ENCODE assay signal across 7 cellular contexts in the genomic region with DNA sequence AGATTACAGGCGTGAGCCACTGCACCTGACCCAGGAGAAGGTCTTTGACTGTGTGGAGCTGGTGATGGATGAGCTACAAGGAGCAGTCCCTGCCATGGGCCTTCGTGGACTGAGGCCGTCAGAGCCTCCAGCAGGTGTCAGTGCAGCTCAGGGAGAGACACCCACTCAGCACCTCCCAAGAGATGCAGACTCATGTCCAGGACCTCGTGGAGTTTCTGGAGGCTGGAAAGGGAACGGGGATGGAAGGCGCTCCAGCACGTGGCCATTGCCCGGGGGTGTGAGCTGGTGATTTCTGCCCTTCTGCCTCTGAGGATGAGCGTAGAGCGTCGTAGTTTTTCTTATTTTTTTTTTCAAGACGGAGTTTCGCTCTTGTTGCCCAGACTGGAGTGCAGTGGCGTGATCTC. TPM values are rescaled to one million over a fixed set of nuclear protein-coding genes. Genes with fewer than 3 reads are reported as not detected.
A peak's percentile ranks its signal among the peaks of the same experiment; 100 is the strongest.
DNase-seq lines count a peak whose midpoint lies in the region; ATAC-seq, FAIRE-seq and TF ChIP-seq lines count a peak whose summit lies in the region.
"Had no signal": no experiment of that assay in that cellular context is flagged by ENCODE, and none has a peak within 500 bp of the region (broad histone marks: within the 10 kb centered on the region; RNA-seq: fewer than 3 reads in every experiment).

No MANE protein-coding gene starts in this region.

- H4K8ac ChIP-seq in mesenchymal stem cell (ENCODE audit: low read length), result no peak overlapping the region

- H2BK120ac ChIP-seq in mesenchymal stem cell (ENCODE audit: low read depth, low read length), result no peak overlapping the region

- H3K9me3 Mint-ChIP-seq in activated CD8-positive, alpha-beta T cell treated with anti-CD3 and anti-CD28 coated beads for 36 hours, result no peaks in the 10 kb centered on the region

- H3K23ac ChIP-seq in mesenchymal stem cell (ENCODE audit: low read length in 2 of 2), result no peak overlapping the region

- peaks cover 6% of the 10 kb centered on the region for H3K27me3 Mint-ChIP-seq in activated CD8-positive, alpha-beta T cell treated with anti-CD3 and anti-CD28 coated beads for 36 hours

- H3K27me3 ChIP-seq in BE2C, result no peaks in the 10 kb centered on the region
- peaks cover 0 to 18% of the 10 kb centered on the region in 2 experiments for H3K27me3 ChIP-seq in mesenchymal stem cell (ENCODE audit: control insufficient read depth in 1 of 2, insufficient read depth in 1 of 2, low read length in 2 of 2)

- no peaks in the 10 kb centered on the region for H3K4me1 Mint-ChIP-seq in activated CD8-positive, alpha-beta T cell treated with anti-CD3 and anti-CD28 coated beads for 36 hours (ENCODE audit: low read depth)

- H3K4me1 ChIP-seq in BE2C, result no peaks in the 10 kb centered on the region
- H3K4me1 ChIP-seq in mesenchymal stem cell (ENCODE audit: control insufficient read depth, insufficient read depth, low read depth, low read length), result peaks cover 5% of the 10 kb centered on the region

- H3K27ac ChIP-seq in mesenchymal stem cell (ENCODE audit: low read length, poor library complexity, severe bottlenecking), result no peak overlapping the region

- H3K36me3 Mint-ChIP-seq in activated CD8-positive, alpha-beta T cell treated with anti-CD3 and anti-CD28 coated beads for 36 hours (ENCODE audit: low read depth), result no peaks in the 10 kb centered on the region

- intact Hi-C loops in activated CD8-positive, alpha-beta T cell treated with anti-CD3 and anti-CD28 coated beads for 36 hours (cut with micrococcal nuclease), result no loop called here

- H2AFZ ChIP-seq in mesenchymal stem cell (ENCODE audit: low read depth, low read length), result no peak overlapping the region

- H3K4me3 ChIP-seq in BE2C (ENCODE audit: low read depth, low read length) (no peak overlapping the region), mesenchymal stem cell (ENCODE audit: insufficient read depth in 1 of 2, low read depth in 1 of 2, low read length in 2 of 2) (no peak overlapping the region)

- no peak overlapping the region for H4K91ac ChIP-seq in mesenchymal stem cell (ENCODE audit: low read length)

- no peak overlapping the region for H3K4me2 ChIP-seq in mesenchymal stem cell (ENCODE audit: low read length, poor library complexity, severe bottlenecking)

- H3K4ac ChIP-seq in mesenchymal stem cell (ENCODE audit: low read depth in 1 of 2, low read length in 2 of 2), result no peak overlapping the region

- H3K9me3 ChIP-seq in BE2C, result no peaks in the 10 kb centered on the region
- no peaks in the 10 kb centered on the region for H3K9me3 ChIP-seq in mesenchymal stem cell (ENCODE audit: control insufficient read depth, low read length)

- peak; percentile 77 for DNase-seq in BE2C
- DNase-seq in HTR-8/SVneo (ENCODE audit: insufficient read length, low spot score), result peak; percentile 72
- peak; percentile 53 for DNase-seq in activated CD8-positive, alpha-beta T cell treated with anti-CD3 and anti-CD28 coated beads for 36 hours
- DNase-seq in mesenchymal stem cell, result peak; percentile 74

- H2BK12ac ChIP-seq in mesenchymal stem cell (ENCODE audit: low read length in 2 of 2), result no peak overlapping the region

- FAIRE-seq in HTR-8/SVneo (lab: Jason Lieb, UNC), result no peak

- H3K4me3 Mint-ChIP-seq in activated CD8-positive, alpha-beta T cell treated with anti-CD3 and anti-CD28 coated beads for 36 hours, result no peak overlapping the region

- CTCF ChIA-PET in activated CD8-positive, alpha-beta T cell treated with anti-CD3 and anti-CD28 coated beads for 36 hours (lab: Charles Lee), result interaction anchor here (0.6 to 1.8 kb wide), 17 partner anchors 14 to 254 kb away, joined by 3 to 8 read pairs (median 3); a partner anchor contains a TSS

- no peak overlapping the region for H2BK15ac ChIP-seq in mesenchymal stem cell (ENCODE audit: low read depth, poor library complexity, severe bottlenecking)

- peaks cover 3% of the 10 kb centered on the region for H3K79me1 ChIP-seq in mesenchymal stem cell (replicated peaks; ENCODE audit: low read length, poor library complexity, severe bottlenecking)

- no peaks in the 10 kb centered on the region for H3K36me3 ChIP-seq in BE2C
- H3K36me3 ChIP-seq in mesenchymal stem cell (ENCODE audit: control insufficient read depth in 1 of 2, insufficient read depth in 2 of 2, low read depth in 1 of 2, low read length in 2 of 2), result peaks cover 0 to 6% of the 10 kb centered on the region in 2 experiments

- ATAC-seq in activated CD8-positive, alpha-beta T cell treated with anti-CD3 and anti-CD28 coated beads for 36 hours, result peak; percentile 71
- no peak for ATAC-seq in GM21529 (IDR thresholded peaks at IDR 0.05; ENCODE audit: unreplicated experiment)
- ATAC-seq in GM19452 (IDR thresholded peaks at IDR 0.05; ENCODE audit: unreplicated experiment), result no peak

- H2BK5ac ChIP-seq in mesenchymal stem cell (ENCODE audit: low read depth, low read length, poor library complexity, severe bottlenecking), result no peak overlapping the region

- POLR2A ChIA-PET in activated CD8-positive, alpha-beta T cell treated with anti-CD3 and anti-CD28 coated beads for 36 hours (lab: Charles Lee), result interaction anchor here (0.8 to 1.4 kb wide), 3 partner anchors 10 to 30 kb away, joined by 3 to 4 read pairs (median 3); a partner anchor contains a TSS

- 60% methylated on average over 14 of the region's 14 CpGs for WGBS in mesenchymal stem cell

- TF ChIP-seq CTCF in BE2C (IDR thresholded peaks at IDR 0.05; ENCODE audit: low read depth, low read length), result peak; percentile 79
- TF ChIP-seq CTCF in activated CD8-positive, alpha-beta T cell treated with anti-CD3 and anti-CD28 coated beads for 36 hours (IDR thresholded peaks at IDR 0.05), result no peak

- no peak overlapping the region for H3K27ac Mint-ChIP-seq in activated CD8-positive, alpha-beta T cell treated with anti-CD3 and anti-CD28 coated beads for 36 hours

- H2AK5ac ChIP-seq in mesenchymal stem cell (ENCODE audit: low read length, severe bottlenecking), result no peak overlapping the region

- H3K18ac ChIP-seq in mesenchymal stem cell (ENCODE audit: low read depth in 1 of 2, low read length in 2 of 2), result no peak overlapping the region

- no peak overlapping the region for H3K14ac ChIP-seq in mesenchymal stem cell (ENCODE audit: low read length in 2 of 2)

- no peak overlapping the region for H3K9ac ChIP-seq in mesenchymal stem cell (ENCODE audit: low read length)

RNA-seq across cellular contexts. Expression of a gene that starts 9.5 kb away (rescaled TPM):
- polyA plus RNA-seq in BE2C (2012; ENCODE audit: insufficient read depth, insufficient read length, low read depth), result 9.9 TPM
- 1 to 10 TPM; 2.9 to 3.0 TPM for total RNA-seq in activated CD8-positive, alpha-beta T cell treated with anti-CD3 and anti-CD28 coated beads for 36 hours
- 30.3 TPM for polyA plus RNA-seq in mesenchymal stem cell (2013, experiment 1 of 2)
- polyA plus RNA-seq in mesenchymal stem cell (2013, experiment 2 of 2), result 30.0 TPM

RNA-seq across cellular contexts. Expression of a gene that starts 15.1 kb away (rescaled TPM):
- 5.3 TPM for polyA plus RNA-seq in BE2C (2012; ENCODE audit: insufficient read depth, insufficient read length, low read depth)
- 1 to 10 TPM; 3.3 to 4.4 TPM for total RNA-seq in activated CD8-positive, alpha-beta T cell treated with anti-CD3 and anti-CD28 coated beads for 36 hours
- 0.76 TPM for polyA plus RNA-seq in mesenchymal stem cell (2013, experiment 1 of 2)
- polyA plus RNA-seq in mesenchymal stem cell (2013, experiment 2 of 2), result 0.68 TPM

RNA-seq across cellular contexts. Expression of a gene that starts 31.9 kb away (rescaled TPM):
- 204 TPM for polyA plus RNA-seq in BE2C (2012; ENCODE audit: insufficient read depth, insufficient read length, low read depth)
- 10 to 100 TPM; 50.9 to 54.3 TPM for total RNA-seq in activated CD8-positive, alpha-beta T cell treated with anti-CD3 and anti-CD28 coated beads for 36 hours
- 30.5 TPM for polyA plus RNA-seq in mesenchymal stem cell (2013, experiment 1 of 2)
- polyA plus RNA-seq in mesenchymal stem cell (2013, experiment 2 of 2), result 30.5 TPM

RNA-seq across cellular contexts. Expression of a gene that starts 35.9 kb away (rescaled TPM):
- not detected for polyA plus RNA-seq in BE2C (2012; ENCODE audit: insufficient read depth, insufficient read length, low read depth)
- not detected for total RNA-seq in activated CD8-positive, alpha-beta T cell treated with anti-CD3 and anti-CD28 coated beads for 36 hours
- polyA plus RNA-seq in mesenchymal stem cell (2013, experiment 1 of 2), result not detected
- not detected for polyA plus RNA-seq in mesenchymal stem cell (2013, experiment 2 of 2)
- total RNA-seq: skeletal muscle tissue had no signal

RNA-seq across cellular contexts. Expression of a gene that starts 45.9 kb away (rescaled TPM):
- 604 TPM for polyA plus RNA-seq in BE2C (2012; ENCODE audit: insufficient read depth, insufficient read length, low read depth)
- 100 to 1,000 TPM; 228 to 230 TPM for total RNA-seq in activated CD8-positive, alpha-beta T cell treated with anti-CD3 and anti-CD28 coated beads for 36 hours
- polyA plus RNA-seq in mesenchymal stem cell (2013, experiment 1 of 2), result 181 TPM
- 181 TPM for polyA plus RNA-seq in mesenchymal stem cell (2013, experiment 2 of 2)
